In genomic region chr1:159188375-159188788, GRCh38 we compare ENCODE assay signal across 8 cellular contexts. TPM values are rescaled to one million over a fixed set of nuclear protein-coding genes. Genes with fewer than 3 reads are reported as not detected.
DNase-seq lines count a peak whose midpoint lies in the region; ATAC-seq and TF ChIP-seq lines count a peak whose summit lies in the region.

No MANE protein-coding gene starts in this region.

- H3K4me3 ChIP-seq in gastrocnemius medialis: peak overlapping the region; percentile 13 to 37 (median 33)

- TF ChIP-seq POLR2A in gastrocnemius medialis (IDR thresholded peaks at IDR 0.05): no peak

- peaks cover 4% of the 10 kb centered on the region for H3K4me1 Mint-ChIP-seq in activated naive CD8-positive, alpha-beta T cell treated with anti-CD3 and anti-CD28 coated beads for 36 hours

- peaks cover 79% of the 10 kb centered on the region for H3K27me3 Mint-ChIP-seq in activated naive CD8-positive, alpha-beta T cell treated with anti-CD3 and anti-CD28 coated beads for 36 hours

- DNase-seq in Ammon's horn (ENCODE audit: low spot score) (peak; percentile 69), hypothalamus (lab: John Stamatoyannopoulos, UW) (peak in 37 of 51 donors; percentile 6 to 75 (median 43)), gastrocnemius medialis (peak in 1 of 2 donors; percentile 21), NCI-H2081 (lab: John Stamatoyannopoulos, UW) (no peak), cortex of kidney (lab: John Stamatoyannopoulos, UW) (no peak)
- peak; percentile 16 for DNase-seq in activated naive CD8-positive, alpha-beta T cell treated with anti-CD3 and anti-CD28 coated beads for 36 hours

- TF ChIP-seq CTCF in gastrocnemius medialis (IDR thresholded peaks at IDR 0.05 in 4 of 5, conservative IDR thresholded peaks at IDR 0.05 in 1 of 5): no peak

- H3K27me3 ChIP-seq in gastrocnemius medialis: peaks cover 10 to 17% (median 17%) of the 10 kb centered on the region in 3 donors

- in situ Hi-C loops in gastrocnemius medialis (cut with MboI; ENCODE audit: low sequenced_read_pairs in 4 of 4): no loop called here

- H3K9me3 Mint-ChIP-seq in activated naive CD8-positive, alpha-beta T cell treated with anti-CD3 and anti-CD28 coated beads for 36 hours: no peaks in the 10 kb centered on the region

- intact Hi-C loops in gastrocnemius medialis (cut with DNase I; ENCODE audit: low total_unique reads): no loop called here

- no peak overlapping the region for H3K27ac Mint-ChIP-seq in activated naive CD8-positive, alpha-beta T cell treated with anti-CD3 and anti-CD28 coated beads for 36 hours

- no peak overlapping the region for H3K27ac ChIP-seq in gastrocnemius medialis

- H3K36me3 ChIP-seq in gastrocnemius medialis: no peaks in the 10 kb centered on the region

- peaks cover 0 to 5% of the 10 kb centered on the region in 2 donors for H3K4me1 ChIP-seq in gastrocnemius medialis

- peak overlapping the region; percentile 26 for H3K4me3 Mint-ChIP-seq in activated naive CD8-positive, alpha-beta T cell treated with anti-CD3 and anti-CD28 coated beads for 36 hours

- H3K9me3 ChIP-seq in gastrocnemius medialis: no peaks in the 10 kb centered on the region

- ATAC-seq in GM19025 (IDR thresholded peaks at IDR 0.05; ENCODE audit: low read depth, unreplicated experiment) (peak; percentile 94), HG03378 (IDR thresholded peaks at IDR 0.05; ENCODE audit: unreplicated experiment) (peak; percentile 94), gastrocnemius medialis (peak; percentile 55 to 58)

- H3K36me3 Mint-ChIP-seq in activated naive CD8-positive, alpha-beta T cell treated with anti-CD3 and anti-CD28 coated beads for 36 hours: no peaks in the 10 kb centered on the region

RNA-seq across cellular contexts. Expression of gene ACKR1, which starts 16.3 kb away (rescaled TPM):
- not detected for total RNA-seq in activated naive CD8-positive, alpha-beta T cell treated with anti-CD3 and anti-CD28 coated beads for 36 hours
- total RNA-seq in gastrocnemius medialis: 10 to 100 TPM; 10.1 to 34.8 (median 21.8) TPM

RNA-seq across cellular contexts. Expression of gene CADM3, which starts 17.0 kb away (rescaled TPM):
- not detected for total RNA-seq in activated naive CD8-positive, alpha-beta T cell treated with anti-CD3 and anti-CD28 coated beads for 36 hours
- total RNA-seq in gastrocnemius medialis: 1 to 10 TPM in 2 of 4 donors, under 1 TPM in 1, not detected in 1; 0.76 to 1.2 (median 1.0) TPM

Comparison
In these comparisons a context has a peak if more than half of its experiments do, and no peak if none do; other contexts are left out.
1. DNase-seq: peak in Ammon's horn (single experiment), activated naive CD8-positive, alpha-beta T cell treated with anti-CD3 and anti-CD28 coated beads for 36 hours (single experiment) and hypothalamus (37 of 51); none in NCI-H2081 (0 of 2) and cortex of kidney (single experiment).
2. RNA of gene ACKR1, which starts 16.3 kb away (total RNA-seq): 10.1 to 34.8 TPM in gastrocnemius medialis; not detected in activated naive CD8-positive, alpha-beta T cell treated with anti-CD3 and anti-CD28 coated beads for 36 hours; every median in the first group is over 4 times any median in the second.
3. Peak in every context shown above with its lines, with median percentiles within 50 percentile points of each other: ATAC-seq.